In the genomic region with DNA sequence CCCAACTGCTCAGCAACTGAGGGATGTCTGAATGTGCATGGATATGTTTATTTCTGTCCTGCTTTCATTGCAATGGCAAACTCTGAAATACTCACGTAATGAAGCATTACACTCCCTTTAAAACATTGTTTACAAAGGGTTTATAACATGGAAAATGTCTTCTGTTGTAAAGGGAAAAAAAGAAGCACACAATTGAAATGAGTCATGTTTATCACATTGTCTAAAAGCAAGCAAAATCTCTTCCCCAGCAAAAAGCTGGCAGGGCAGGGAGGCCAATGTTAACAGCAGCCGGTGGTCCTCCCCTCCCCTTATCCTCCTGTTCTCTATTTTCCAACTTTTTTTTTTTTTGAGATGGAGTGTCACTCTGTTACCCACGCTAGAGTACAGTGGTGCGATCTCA, we compare ENCODE assay signal across 10 cellular contexts. TPM values are rescaled to one million over a fixed set of nuclear protein-coding genes. Genes with fewer than 3 reads are reported as not detected.
DNase-seq lines count a peak whose midpoint lies in the region; TF ChIP-seq lines count a peak whose summit lies in the region.
"Had no signal": no experiment of that assay in that cellular context is flagged by ENCODE, and none has a peak within 500 bp of the region (broad histone marks: within the 10 kb centered on the region; RNA-seq: fewer than 3 reads in every experiment).

No MANE protein-coding gene starts in this region.

- peak; percentile 22 for DNase-seq in LoVo (ENCODE audit: low spot score)
- DNase-seq in esophagus squamous epithelium (lab: John Stamatoyannopoulos, UW), result no peak
- DNase-seq in prostate gland (ENCODE audit: low spot score), result no peak
- no peak for DNase-seq in NCI-H510A (lab: John Stamatoyannopoulos, UW)
- no peak for DNase-seq in NCI-H446 treated with DMSO at 0.1 percent for 48 hours (lab: John Stamatoyannopoulos, UW)
- no peak for DNase-seq in NCI-H1417 (lab: John Stamatoyannopoulos, UW)
- DNase-seq: activated CD4-positive, alpha-beta T cell treated with anti-CD3 and anti-CD28 coated beads for 4 hours; activated gamma-delta T cell; IMR-90; SK-N-SH had no signal

- H3K4me1 ChIP-seq in esophagus squamous epithelium (peaks cover 24 to 75% (median 44%) of the 10 kb centered on the region in 3 donors), prostate gland (replicated peaks) (peaks cover 6% of the 10 kb centered on the region)

- 37 to 38% methylated on average over 4 of the region's 4 CpGs for WGBS in esophagus squamous epithelium, 2 donors
- 38% methylated on average over 4 of the region's 4 CpGs for WGBS in prostate gland

- H3K27ac ChIP-seq in esophagus squamous epithelium, result peak overlapping the region; percentile 55 to 100 (median 79)
- H3K27ac ChIP-seq in prostate gland, result peak overlapping the region; percentile 19 to 94

- H3K4me3 ChIP-seq in esophagus squamous epithelium (no peak overlapping the region), prostate gland (no peak overlapping the region)

- intact Hi-C loops in esophagus squamous epithelium (cut with DNase I) (no loop called here), prostate gland (cut with DNase I) (no loop called here)

- no peaks in the 10 kb centered on the region for H3K36me3 ChIP-seq in esophagus squamous epithelium
- no peaks in the 10 kb centered on the region for H3K36me3 ChIP-seq in prostate gland

- H3K9me3 ChIP-seq in esophagus squamous epithelium, result no peaks in the 10 kb centered on the region
- H3K9me3 ChIP-seq in prostate gland, result no peaks in the 10 kb centered on the region
- H3K9me3 ChIP-seq: SK-N-SH had no signal

- TF ChIP-seq CTCF in esophagus squamous epithelium (IDR thresholded peaks at IDR 0.05) (no peak), prostate gland (IDR thresholded peaks at IDR 0.05) (no peak)

- H3K27me3 ChIP-seq in esophagus squamous epithelium (peaks cover 0 to 13% (median 0%) of the 10 kb centered on the region in 4 donors), prostate gland (replicated peaks; ENCODE audit: insufficient read depth) (no peaks in the 10 kb centered on the region)

- TF ChIP-seq POLR2A in esophagus squamous epithelium (IDR thresholded peaks at IDR 0.05) (no peak), prostate gland (IDR thresholded peaks at IDR 0.05) (no peak)

RNA-seq across cellular contexts. Expression of a gene that starts 3.9 kb away (rescaled TPM):
- total RNA-seq in esophagus squamous epithelium (10 to 100 TPM; 30.2 to 42.9 (median 31.0) TPM), prostate gland (100 to 1,000 TPM in 1 of 2 donors, 10 to 100 TPM in 1; 85.1 to 132 TPM)

RNA-seq across cellular contexts. Expression of a gene that starts 11.9 kb away (rescaled TPM):
- total RNA-seq in esophagus squamous epithelium (10 to 100 TPM; 21.4 to 27.2 (median 26.0) TPM), prostate gland (10 to 100 TPM; 26.6 to 48.0 TPM)

RNA-seq across cellular contexts. Expression of a gene that starts 16.5 kb away (rescaled TPM):
- total RNA-seq in esophagus squamous epithelium (10 to 100 TPM; 33.1 to 67.7 (median 45.4) TPM), prostate gland (10 to 100 TPM; 93.6 to 97.0 TPM)

RNA-seq across cellular contexts. Expression of a gene that starts 45.2 kb away (rescaled TPM):
- 10 to 100 TPM; 20.0 to 25.8 (median 21.1) TPM for total RNA-seq in esophagus squamous epithelium
- total RNA-seq in prostate gland, result 1 to 10 TPM; 5.9 to 8.4 TPM

RNA-seq across cellular contexts. Expression of a gene that starts 49.3 kb away (rescaled TPM):
- 100 to 1,000 TPM in 1 of 4 donors, 10 to 100 TPM in 3; 70.8 to 122 (median 73.8) TPM for total RNA-seq in esophagus squamous epithelium
- 100 to 1,000 TPM; 111 to 236 TPM for total RNA-seq in prostate gland
